In genomic region chr1:27527223-27527856, GRCh38 we compare ENCODE assay signal across 1 cellular context.
TF ChIP-seq lines count a peak whose summit lies in the region.

No MANE protein-coding gene starts in this region.

TF ChIP-seq in H1, 55 proteins besides CTCF, POLR2A, EP300 and RAD21 (continued from another document):
- no peak for TF ChIP-seq BRCA1 (IDR thresholded peaks at IDR 0.05; ENCODE audit: low read depth, low read length)
- no peak for TF ChIP-seq PHF8 (conservative IDR thresholded peaks at IDR 0.05; ENCODE audit: low read depth, low read length)
- TF ChIP-seq ASH2L (IDR thresholded peaks at IDR 0.05; ENCODE audit: low read length) = peak; percentile 51
- no peak for TF ChIP-seq MAFK (IDR thresholded peaks at IDR 0.05; ENCODE audit: low read depth, low read length)
- TF ChIP-seq KDM5A (IDR thresholded peaks at IDR 0.05; ENCODE audit: low read length) = no peak
- no peak for TF ChIP-seq SP2 (IDR thresholded peaks at IDR 0.05; ENCODE audit: low read length)
- TF ChIP-seq TCF12 (IDR thresholded peaks at IDR 0.05; ENCODE audit: low read depth, low read length) = peak; percentile 86; the same call in 1 of the 2 replicates
- TF ChIP-seq, protein P1, sequence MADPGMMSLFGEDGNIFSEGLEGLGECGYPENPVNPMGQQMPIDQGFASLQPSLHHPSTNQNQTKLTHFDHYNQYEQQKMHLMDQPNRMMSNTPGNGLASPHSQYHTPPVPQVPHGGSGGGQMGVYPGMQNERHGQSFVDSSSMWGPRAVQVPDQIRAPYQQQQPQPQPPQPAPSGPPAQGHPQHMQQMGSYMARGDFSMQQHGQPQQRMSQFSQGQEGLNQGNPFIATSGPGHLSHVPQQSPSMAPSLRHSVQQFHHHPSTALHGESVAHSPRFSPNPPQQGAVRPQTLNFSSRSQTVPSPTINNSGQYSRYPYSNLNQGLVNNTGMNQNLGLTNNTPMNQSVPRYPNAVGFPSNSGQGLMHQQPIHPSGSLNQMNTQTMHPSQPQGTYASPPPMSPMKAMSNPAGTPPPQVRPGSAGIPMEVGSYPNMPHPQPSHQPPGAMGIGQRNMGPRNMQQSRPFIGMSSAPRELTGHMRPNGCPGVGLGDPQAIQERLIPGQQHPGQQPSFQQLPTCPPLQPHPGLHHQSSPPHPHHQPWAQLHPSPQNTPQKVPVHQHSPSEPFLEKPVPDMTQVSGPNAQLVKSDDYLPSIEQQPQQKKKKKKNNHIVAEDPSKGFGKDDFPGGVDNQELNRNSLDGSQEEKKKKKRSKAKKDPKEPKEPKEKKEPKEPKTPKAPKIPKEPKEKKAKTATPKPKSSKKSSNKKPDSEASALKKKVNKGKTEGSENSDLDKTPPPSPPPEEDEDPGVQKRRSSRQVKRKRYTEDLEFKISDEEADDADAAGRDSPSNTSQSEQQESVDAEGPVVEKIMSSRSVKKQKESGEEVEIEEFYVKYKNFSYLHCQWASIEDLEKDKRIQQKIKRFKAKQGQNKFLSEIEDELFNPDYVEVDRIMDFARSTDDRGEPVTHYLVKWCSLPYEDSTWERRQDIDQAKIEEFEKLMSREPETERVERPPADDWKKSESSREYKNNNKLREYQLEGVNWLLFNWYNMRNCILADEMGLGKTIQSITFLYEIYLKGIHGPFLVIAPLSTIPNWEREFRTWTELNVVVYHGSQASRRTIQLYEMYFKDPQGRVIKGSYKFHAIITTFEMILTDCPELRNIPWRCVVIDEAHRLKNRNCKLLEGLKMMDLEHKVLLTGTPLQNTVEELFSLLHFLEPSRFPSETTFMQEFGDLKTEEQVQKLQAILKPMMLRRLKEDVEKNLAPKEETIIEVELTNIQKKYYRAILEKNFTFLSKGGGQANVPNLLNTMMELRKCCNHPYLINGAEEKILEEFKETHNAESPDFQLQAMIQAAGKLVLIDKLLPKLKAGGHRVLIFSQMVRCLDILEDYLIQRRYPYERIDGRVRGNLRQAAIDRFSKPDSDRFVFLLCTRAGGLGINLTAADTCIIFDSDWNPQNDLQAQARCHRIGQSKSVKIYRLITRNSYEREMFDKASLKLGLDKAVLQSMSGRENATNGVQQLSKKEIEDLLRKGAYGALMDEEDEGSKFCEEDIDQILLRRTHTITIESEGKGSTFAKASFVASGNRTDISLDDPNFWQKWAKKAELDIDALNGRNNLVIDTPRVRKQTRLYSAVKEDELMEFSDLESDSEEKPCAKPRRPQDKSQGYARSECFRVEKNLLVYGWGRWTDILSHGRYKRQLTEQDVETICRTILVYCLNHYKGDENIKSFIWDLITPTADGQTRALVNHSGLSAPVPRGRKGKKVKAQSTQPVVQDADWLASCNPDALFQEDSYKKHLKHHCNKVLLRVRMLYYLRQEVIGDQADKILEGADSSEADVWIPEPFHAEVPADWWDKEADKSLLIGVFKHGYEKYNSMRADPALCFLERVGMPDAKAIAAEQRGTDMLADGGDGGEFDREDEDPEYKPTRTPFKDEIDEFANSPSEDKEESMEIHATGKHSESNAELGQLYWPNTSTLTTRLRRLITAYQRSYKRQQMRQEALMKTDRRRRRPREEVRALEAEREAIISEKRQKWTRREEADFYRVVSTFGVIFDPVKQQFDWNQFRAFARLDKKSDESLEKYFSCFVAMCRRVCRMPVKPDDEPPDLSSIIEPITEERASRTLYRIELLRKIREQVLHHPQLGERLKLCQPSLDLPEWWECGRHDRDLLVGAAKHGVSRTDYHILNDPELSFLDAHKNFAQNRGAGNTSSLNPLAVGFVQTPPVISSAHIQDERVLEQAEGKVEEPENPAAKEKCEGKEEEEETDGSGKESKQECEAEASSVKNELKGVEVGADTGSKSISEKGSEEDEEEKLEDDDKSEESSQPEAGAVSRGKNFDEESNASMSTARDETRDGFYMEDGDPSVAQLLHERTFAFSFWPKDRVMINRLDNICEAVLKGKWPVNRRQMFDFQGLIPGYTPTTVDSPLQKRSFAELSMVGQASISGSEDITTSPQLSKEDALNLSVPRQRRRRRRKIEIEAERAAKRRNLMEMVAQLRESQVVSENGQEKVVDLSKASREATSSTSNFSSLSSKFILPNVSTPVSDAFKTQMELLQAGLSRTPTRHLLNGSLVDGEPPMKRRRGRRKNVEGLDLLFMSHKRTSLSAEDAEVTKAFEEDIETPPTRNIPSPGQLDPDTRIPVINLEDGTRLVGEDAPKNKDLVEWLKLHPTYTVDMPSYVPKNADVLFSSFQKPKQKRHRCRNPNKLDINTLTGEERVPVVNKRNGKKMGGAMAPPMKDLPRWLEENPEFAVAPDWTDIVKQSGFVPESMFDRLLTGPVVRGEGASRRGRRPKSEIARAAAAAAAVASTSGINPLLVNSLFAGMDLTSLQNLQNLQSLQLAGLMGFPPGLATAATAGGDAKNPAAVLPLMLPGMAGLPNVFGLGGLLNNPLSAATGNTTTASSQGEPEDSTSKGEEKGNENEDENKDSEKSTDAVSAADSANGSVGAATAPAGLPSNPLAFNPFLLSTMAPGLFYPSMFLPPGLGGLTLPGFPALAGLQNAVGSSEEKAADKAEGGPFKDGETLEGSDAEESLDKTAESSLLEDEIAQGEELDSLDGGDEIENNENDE (IDR thresholded peaks at IDR 0.05; ENCODE audit: insufficient replicate concordance, low read length) = no peak
- TF ChIP-seq RXRA (IDR thresholded peaks at IDR 0.05; ENCODE audit: insufficient read depth, low read depth, low read length) = peak; percentile 79; the same call in 1 of the 2 replicates
- TF ChIP-seq CTBP2 (IDR thresholded peaks at IDR 0.05; ENCODE audit: borderline replicate concordance, insufficient read depth, insufficient read length, low read length) = no peak
- no peak for TF ChIP-seq EGR1 (IDR thresholded peaks at IDR 0.05; ENCODE audit: borderline replicate concordance, low read depth, low read length)
- TF ChIP-seq HDAC2 (IDR thresholded peaks at IDR 0.05; ENCODE audit: borderline replicate concordance in 1 of 2, low read depth in 2 of 2, low read length in 2 of 2) = peak; percentile 79 to 89; a peak in 2 of 4 replicates
- peak; percentile 61 for TF ChIP-seq CREB1 (IDR thresholded peaks at IDR 0.05)
- TF ChIP-seq CEBPB (IDR thresholded peaks at IDR 0.05; ENCODE audit: low read depth, low read length) = no peak
- no peak; the same call in 1 of the 2 replicates for TF ChIP-seq GABPA (IDR thresholded peaks at IDR 0.05; ENCODE audit: borderline replicate concordance, insufficient read depth, low read length)
- peak; percentile 53; the same call in 1 of the 2 replicates for TF ChIP-seq TAF1 (IDR thresholded peaks at IDR 0.05; ENCODE audit: low read depth, low read length)
- peak; percentile 16; the same call in 1 of the 2 replicates for TF ChIP-seq TEAD4 (IDR thresholded peaks at IDR 0.05; ENCODE audit: low read depth, low read length)
- TF ChIP-seq JUND (IDR thresholded peaks at IDR 0.05; ENCODE audit: low read length) = no peak
- TF ChIP-seq, protein P2, sequence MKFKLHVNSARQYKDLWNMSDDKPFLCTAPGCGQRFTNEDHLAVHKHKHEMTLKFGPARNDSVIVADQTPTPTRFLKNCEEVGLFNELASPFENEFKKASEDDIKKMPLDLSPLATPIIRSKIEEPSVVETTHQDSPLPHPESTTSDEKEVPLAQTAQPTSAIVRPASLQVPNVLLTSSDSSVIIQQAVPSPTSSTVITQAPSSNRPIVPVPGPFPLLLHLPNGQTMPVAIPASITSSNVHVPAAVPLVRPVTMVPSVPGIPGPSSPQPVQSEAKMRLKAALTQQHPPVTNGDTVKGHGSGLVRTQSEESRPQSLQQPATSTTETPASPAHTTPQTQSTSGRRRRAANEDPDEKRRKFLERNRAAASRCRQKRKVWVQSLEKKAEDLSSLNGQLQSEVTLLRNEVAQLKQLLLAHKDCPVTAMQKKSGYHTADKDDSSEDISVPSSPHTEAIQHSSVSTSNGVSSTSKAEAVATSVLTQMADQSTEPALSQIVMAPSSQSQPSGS (IDR thresholded peaks at IDR 0.05; ENCODE audit: low read length) = no peak
- TF ChIP-seq SP1 (IDR thresholded peaks at IDR 0.05; ENCODE audit: low read depth, low read length) = no peak
- no peak for TF ChIP-seq HDAC6 (IDR thresholded peaks at IDR 0.05; ENCODE audit: low read depth, low read length)
- TF ChIP-seq SIRT6 (IDR thresholded peaks at IDR 0.05; ENCODE audit: low read length) = no peak
- no peak for TF ChIP-seq KDM4A (IDR thresholded peaks at IDR 0.05; ENCODE audit: low read depth, low read length, severe bottlenecking)
- TF ChIP-seq POLR2AphosphoS5 (IDR thresholded peaks at IDR 0.05; ENCODE audit: low read depth, low read length) = no peak
- TF ChIP-seq RBBP5 (IDR thresholded peaks at IDR 0.05; ENCODE audit: borderline replicate concordance, low read depth, low read length) = 0 out of 2 replicates have a peak, but pooled peaks have one; percentile 71
- TF ChIP-seq BACH1 (IDR thresholded peaks at IDR 0.05; ENCODE audit: low read length) = no peak; the same call in none of the 2 replicates
- TF ChIP-seq NRF1 (IDR thresholded peaks at IDR 0.05; ENCODE audit: low read depth, low read length) = no peak
- no peak for TF ChIP-seq TAF7 (optimal IDR thresholded peaks at IDR 0.05; ENCODE audit: borderline replicate concordance, low read depth, low read length)
- TF ChIP-seq NANOG (IDR thresholded peaks at IDR 0.05; ENCODE audit: insufficient read depth, low read depth, low read length, poor library complexity, severe bottlenecking) = peak; percentile 78
- TF ChIP-seq POU5F1 (IDR thresholded peaks at IDR 0.05; ENCODE audit: low read depth, low read length) = no peak
- TF ChIP-seq SAP30 (IDR thresholded peaks at IDR 0.05; ENCODE audit: insufficient read depth, insufficient replicate concordance, low read length) = peak; percentile 90
- peak; percentile 25; the same call in 1 of the 2 replicates for TF ChIP-seq TBP (IDR thresholded peaks at IDR 0.05; ENCODE audit: low read depth, low read length)
